ENCODE assay signal across 1 cellular context in genomic region chr7:128210590-128211570, GRCh38.
TF ChIP-seq lines count a peak whose summit lies in the region.

No MANE protein-coding gene starts in this region.

TF ChIP-seq in IMR-90, 13 proteins besides CTCF, POLR2A, EP300 and RAD21:
- TF ChIP-seq CEBPB (IDR thresholded peaks at IDR 0.05; ENCODE audit: low read depth, low read length) (no peak), MXI1 (IDR thresholded peaks at IDR 0.05; ENCODE audit: borderline replicate concordance, low read depth, low read length) (no peak), SMC3 (IDR thresholded peaks at IDR 0.05; ENCODE audit: low read depth, low read length) (no peak), NFE2L2 (IDR thresholded peaks at IDR 0.05; ENCODE audit: low read depth, low read length) (no peak), ELK1 (IDR thresholded peaks at IDR 0.05; ENCODE audit: borderline replicate concordance, low read depth, low read length) (no peak), MAZ (IDR thresholded peaks at IDR 0.05; ENCODE audit: borderline replicate concordance, low read depth, low read length) (no peak), MAFK (IDR thresholded peaks at IDR 0.05; ENCODE audit: low read depth, low read length) (no peak), FOS (IDR thresholded peaks at IDR 0.05; ENCODE audit: low read depth, low read length) (no peak), RFX5 (IDR thresholded peaks at IDR 0.05; ENCODE audit: low read depth, low read length) (no peak), RCOR1 (IDR thresholded peaks at IDR 0.05; ENCODE audit: insufficient replicate concordance, low read length) (no peak), CHD1 (IDR thresholded peaks at IDR 0.05; ENCODE audit: low read depth, low read length) (no peak), BHLHE40 (IDR thresholded peaks at IDR 0.05; ENCODE audit: low read depth, low read length) (no peak)
- TF ChIP-seq, protein P1, sequence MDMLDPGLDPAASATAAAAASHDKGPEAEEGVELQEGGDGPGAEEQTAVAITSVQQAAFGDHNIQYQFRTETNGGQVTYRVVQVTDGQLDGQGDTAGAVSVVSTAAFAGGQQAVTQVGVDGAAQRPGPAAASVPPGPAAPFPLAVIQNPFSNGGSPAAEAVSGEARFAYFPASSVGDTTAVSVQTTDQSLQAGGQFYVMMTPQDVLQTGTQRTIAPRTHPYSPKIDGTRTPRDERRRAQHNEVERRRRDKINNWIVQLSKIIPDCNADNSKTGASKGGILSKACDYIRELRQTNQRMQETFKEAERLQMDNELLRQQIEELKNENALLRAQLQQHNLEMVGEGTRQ (IDR thresholded peaks at IDR 0.05; ENCODE audit: low read depth, low read length), result no peak
